Comparison of ENCODE assay signal across 31 cellular contexts in genomic region chr20:47009784-47010183, GRCh38.
"Had no signal": no experiment of that assay in that cellular context is flagged by ENCODE, and none has a peak within 500 bp of the region (broad histone marks: within the 10 kb centered on the region; RNA-seq: fewer than 3 reads in every experiment).

No MANE protein-coding gene starts in this region.

- H3K9me3 ChIP-seq: ascending aorta had no signal

- H3K4me3 ChIP-seq: ascending aorta, cardiac muscle cell had no signal

- ATAC-seq: activated CD4-positive, alpha-beta T cell treated with anti-CD3 and anti-CD28 coated beads for 36 hours; activated CD4-positive, CD25-positive, alpha-beta regulatory T cell treated with anti-CD3 and anti-CD28 coated beads, Interleukin-2, amount 50 U/mL, for 24 hours; activated CD8-positive, alpha-beta memory T cell treated with anti-CD3 and anti-CD28 coated beads, Interleukin-2, amount 10 ng/mL, durations not matched to agents 7 days and 5 days; activated CD8-positive, alpha-beta T cell treated with anti-CD3 and anti-CD28 coated beads, Interleukin-2, amount 10 ng/mL, durations not matched to agents 7 days and 5 days; activated naive CD8-positive, alpha-beta T cell treated with anti-CD3 and anti-CD28 coated beads, Interleukin-2, amount 50 U/mL, for 24 hours; T-helper 17 cell; WTC11 had no signal

- FAIRE-seq: TTC549 had no signal

- H3K27me3 ChIP-seq: ascending aorta, cardiac muscle cell had no signal

- H3K36me3 ChIP-seq: ascending aorta, cardiac muscle cell had no signal

- H3K4me1 ChIP-seq: ascending aorta had no signal

- H3K27ac ChIP-seq: ascending aorta, cardiac muscle cell, WERI-Rb-1 had no signal

- DNase-seq: activated CD4-positive, alpha-beta memory T cell treated with anti-CD3 and anti-CD28 coated beads, Interleukin-2, amount 10 ng/mL, durations not matched to agents 7 days and 5 days; activated CD4-positive, alpha-beta T cell treated with anti-CD3 and anti-CD28 coated beads for 1 hour; activated CD4-positive, alpha-beta T cell treated with anti-CD3 and anti-CD28 coated beads for 36 hours; activated CD4-positive, alpha-beta T cell treated with anti-CD3 and anti-CD28 coated beads for 48 hours; activated CD4-positive, alpha-beta T cell treated with anti-CD3 and anti-CD28 coated beads, Interleukin-2, amount 10 ng/mL, durations not matched to agents 7 days and 5 days; activated CD4-positive, alpha-beta T cell treated with anti-CD3 and anti-CD28 coated beads, Interleukin-2, amount 50 U/mL, for 48 hours; activated CD4-positive, CD25-positive, alpha-beta regulatory T cell; activated CD8-positive, alpha-beta memory T cell treated with anti-CD3 and anti-CD28 coated beads for 24 hours; activated CD8-positive, alpha-beta memory T cell treated with anti-CD3 and anti-CD28 coated beads, Interleukin-2, amount 10 ng/mL, durations not matched to agents 7 days and 5 days; activated CD8-positive, alpha-beta memory T cell treated with anti-CD3 and anti-CD28 coated beads, Interleukin-2, amount 50 U/mL, for 48 hours; activated CD8-positive, alpha-beta T cell treated with anti-CD3 and anti-CD28 coated beads, Interleukin-2, amount 10 ng/mL, durations not matched to agents 7 days and 5 days; activated effector memory CD4-positive, alpha-beta T cell treated with Interleukin-2 at 50 U/mL for 16 hours; activated gamma-delta T cell; activated naive CD4-positive, alpha-beta T cell treated with anti-CD3 and anti-CD28 coated beads, Interleukin-2, amount 10 ng/mL, durations not matched to agents 7 days and 5 days; activated naive CD4-positive, alpha-beta T cell treated with Interleukin-2 at 50 U/mL for 16 hours; activated naive CD8-positive, alpha-beta T cell treated with anti-CD3 and anti-CD28 coated beads, Interleukin-2, amount 10 ng/mL, durations not matched to agents 7 days and 5 days; activated naive CD8-positive, alpha-beta T cell treated with anti-CD3 and anti-CD28 coated beads, Interleukin-2, amount 50 U/mL, for 24 hours; activated T-cell treated with anti-CD3 and anti-CD28 coated beads, Interleukin-2, amount 50 U/mL, for 24 hours; activated T-cell treated with anti-CD3 and anti-CD28 coated beads, Interleukin-2, amount 50 U/mL, for 48 hours; amygdala; anterior cingulate cortex; caudate nucleus; cerebellar nuclear complex; T-helper 17 cell; T-helper 9 cell; WERI-Rb-1 had no signal
